ENCODE assay signal across 18 cellular contexts in genomic region chr17:2795412-2796163, GRCh38. TPM values are rescaled to one million over a fixed set of nuclear protein-coding genes. Genes with fewer than 3 reads are reported as not detected.
A peak's percentile ranks its signal among the peaks of the same experiment; 100 is the strongest.
DNase-seq lines count a peak whose midpoint lies in the region; ATAC-seq, FAIRE-seq and TF ChIP-seq lines count a peak whose summit lies in the region.
"Had no signal": no experiment of that assay in that cellular context is flagged by ENCODE, and none has a peak within 500 bp of the region (broad histone marks: within the 10 kb centered on the region; RNA-seq: fewer than 3 reads in every experiment).

No MANE protein-coding gene starts in this region.

- no peaks in the 10 kb centered on the region for H3K9me3 ChIP-seq in thoracic aorta
- H3K9me3 ChIP-seq: tibial artery had no signal

- peak overlapping the region; percentile 56 for H3K4me3 ChIP-seq in thoracic aorta
- H3K4me3 ChIP-seq: K562 had no signal

- H3K4me1 ChIP-seq in thoracic aorta (ENCODE audit: control insufficient read depth in 1 of 2, low read depth in 2 of 2), result no peaks in the 10 kb centered on the region
- H3K4me1 ChIP-seq: tibial artery had no signal

- peak overlapping the region; percentile 78 for H3K27ac Mint-ChIP-seq in activated naive CD4-positive, alpha-beta T cell treated with anti-CD3 and anti-CD28 coated beads, Interleukin-2, amount 10 ng/mL, durations not matched to agents 7 days and 5 days
- H3K27ac Mint-ChIP-seq in T-helper 1 cell treated with Interleukin-12 subunit alpha and Interleukin-12 subunit beta and Interleukin-4 antibody, amounts not matched to agents 30 μg/mL and 1 μg/mL, for 36 hours, result peak overlapping the region; percentile 59
- peak overlapping the region; percentile 78 to 97 (median 92) for H3K27ac Mint-ChIP-seq in immature natural killer cell
- H3K27ac Mint-ChIP-seq: HFFc6 had no signal

- ATAC-seq in thoracic aorta (ENCODE audit: insufficient number of reproducible peaks, low FRiP score, low read depth) (no peak), GM18519 (IDR thresholded peaks at IDR 0.05; ENCODE audit: low FRiP score, unreplicated experiment) (no peak)
- ATAC-seq: PC-3 had no signal

- CTCF ChIA-PET in activated naive CD4-positive, alpha-beta T cell treated with anti-CD3 and anti-CD28 coated beads, Interleukin-2, amount 10 ng/mL, durations not matched to agents 7 days and 5 days (lab: Charles Lee), result interaction anchor here (1.0 to 3.8 kb wide), 3 partner anchors 9 to 19 kb away, joined by 3 to 21 read pairs (median 12); no protein-coding TSS in a partner anchor

- H3K27me3 ChIP-seq in thoracic aorta (replicated peaks; ENCODE audit: insufficient read depth), result no peaks in the 10 kb centered on the region

- peaks cover 26% of the 10 kb centered on the region for H3K36me3 Mint-ChIP-seq in activated naive CD4-positive, alpha-beta T cell treated with anti-CD3 and anti-CD28 coated beads, Interleukin-2, amount 10 ng/mL, durations not matched to agents 7 days and 5 days
- H3K36me3 Mint-ChIP-seq in T-helper 1 cell treated with Interleukin-12 subunit alpha and Interleukin-12 subunit beta and Interleukin-4 antibody, amounts not matched to agents 30 μg/mL and 1 μg/mL, for 36 hours (ENCODE audit: low read depth), result peaks cover 12% of the 10 kb centered on the region
- peaks cover 13 to 18% (median 16%) of the 10 kb centered on the region in 3 donors for H3K36me3 Mint-ChIP-seq in immature natural killer cell

- H3K27ac ChIP-seq in thoracic aorta, result no peak overlapping the region
- H3K27ac ChIP-seq: C4-2B, tibial artery had no signal

- peak overlapping the region; percentile 93 for H3K4me3 Mint-ChIP-seq in activated naive CD4-positive, alpha-beta T cell treated with anti-CD3 and anti-CD28 coated beads, Interleukin-2, amount 10 ng/mL, durations not matched to agents 7 days and 5 days
- peak overlapping the region; percentile 86 for H3K4me3 Mint-ChIP-seq in T-helper 1 cell treated with Interleukin-12 subunit alpha and Interleukin-12 subunit beta and Interleukin-4 antibody, amounts not matched to agents 30 μg/mL and 1 μg/mL, for 36 hours
- H3K4me3 Mint-ChIP-seq in immature natural killer cell, result peak overlapping the region; percentile 98 to 100 (median 99)
- H3K4me3 Mint-ChIP-seq: HFFc6 had no signal

- peaks cover 88% of the 10 kb centered on the region for H3K4me1 Mint-ChIP-seq in activated naive CD4-positive, alpha-beta T cell treated with anti-CD3 and anti-CD28 coated beads, Interleukin-2, amount 10 ng/mL, durations not matched to agents 7 days and 5 days
- H3K4me1 Mint-ChIP-seq in T-helper 1 cell treated with Interleukin-12 subunit alpha and Interleukin-12 subunit beta and Interleukin-4 antibody, amounts not matched to agents 30 μg/mL and 1 μg/mL, for 36 hours (ENCODE audit: low read depth), result peaks cover 68% of the 10 kb centered on the region
- peaks cover 91 to 94% of the 10 kb centered on the region in 2 donors for H3K4me1 Mint-ChIP-seq in immature natural killer cell

- H3K9me3 Mint-ChIP-seq in activated naive CD4-positive, alpha-beta T cell treated with anti-CD3 and anti-CD28 coated beads, Interleukin-2, amount 10 ng/mL, durations not matched to agents 7 days and 5 days, result no peaks in the 10 kb centered on the region
- H3K9me3 Mint-ChIP-seq in T-helper 1 cell treated with Interleukin-12 subunit alpha and Interleukin-12 subunit beta and Interleukin-4 antibody, amounts not matched to agents 30 μg/mL and 1 μg/mL, for 36 hours, result no peaks in the 10 kb centered on the region
- no peaks in the 10 kb centered on the region for H3K9me3 Mint-ChIP-seq in immature natural killer cell
- H3K9me3 Mint-ChIP-seq: HFFc6 had no signal

- TF ChIP-seq CTCF in thoracic aorta (IDR thresholded peaks at IDR 0.05), result no peak
- no peak for TF ChIP-seq CTCF in D721Med (IDR thresholded peaks at IDR 0.05; ENCODE audit: insufficient read depth, missing control alignments)

- no peak for FAIRE-seq in D721Med (lab: Jason Lieb, UNC)
- FAIRE-seq: K562, TTC549 had no signal

- no peaks in the 10 kb centered on the region for H3K36me3 ChIP-seq in thoracic aorta
- H3K36me3 ChIP-seq: tibial artery had no signal

- peaks cover 83% of the 10 kb centered on the region for H3K27me3 Mint-ChIP-seq in activated naive CD4-positive, alpha-beta T cell treated with anti-CD3 and anti-CD28 coated beads, Interleukin-2, amount 10 ng/mL, durations not matched to agents 7 days and 5 days
- H3K27me3 Mint-ChIP-seq in T-helper 1 cell treated with Interleukin-12 subunit alpha and Interleukin-12 subunit beta and Interleukin-4 antibody, amounts not matched to agents 30 μg/mL and 1 μg/mL, for 36 hours (ENCODE audit: low read depth), result peaks cover 9% of the 10 kb centered on the region
- H3K27me3 Mint-ChIP-seq in immature natural killer cell (ENCODE audit: low read depth in 3 of 3), result peaks cover 24 to 36% (median 29%) of the 10 kb centered on the region in 3 donors

- no peak for DNase-seq in activated naive CD4-positive, alpha-beta T cell treated with anti-CD3 and anti-CD28 coated beads, Interleukin-2, amount 10 ng/mL, durations not matched to agents 7 days and 5 days
- no peak for DNase-seq in activated naive CD4-positive, alpha-beta T cell (lab: John Stamatoyannopoulos, UW)
- DNase-seq in immature natural killer cell (peak in 1 of 3 donors; percentile 24), thoracic aorta (ENCODE audit: low spot score) (no peak), D721Med (ENCODE audit: insufficient read length, low spot score) (no peak), NCI-H2196 (lab: John Stamatoyannopoulos, UW; ENCODE audit: unreplicated experiment) (no peak)
- DNase-seq: HFFc6, NCI-H2107, PC-3 had no signal

RNA-seq across cellular contexts. Expression of gene RAP1GAP2, which starts 0.7 kb away (rescaled TPM):
- polyA plus RNA-seq in immature natural killer cell, result 10 to 100 TPM in 1 of 3 donors, 1 to 10 TPM in 2; 2.5 to 28.9 (median 6.4) TPM
- total RNA-seq in thoracic aorta, result 10 to 100 TPM; 10.0 to 12.4 TPM

RNA-seq across cellular contexts. Expression of gene CCDC92B, which starts 46.1 kb away (rescaled TPM):
- polyA plus RNA-seq in immature natural killer cell, result not detected
- under 1 TPM in 1 of 2 donors, not detected in 1; 0.14 TPM for total RNA-seq in thoracic aorta
- total RNA-seq: glomerular endothelial cell, HFFc6, K562, liver, PC-3, pulmonary artery endothelial cell had no signal
- polyA plus RNA-seq: K562, liver had no signal
